In the genomic region with DNA sequence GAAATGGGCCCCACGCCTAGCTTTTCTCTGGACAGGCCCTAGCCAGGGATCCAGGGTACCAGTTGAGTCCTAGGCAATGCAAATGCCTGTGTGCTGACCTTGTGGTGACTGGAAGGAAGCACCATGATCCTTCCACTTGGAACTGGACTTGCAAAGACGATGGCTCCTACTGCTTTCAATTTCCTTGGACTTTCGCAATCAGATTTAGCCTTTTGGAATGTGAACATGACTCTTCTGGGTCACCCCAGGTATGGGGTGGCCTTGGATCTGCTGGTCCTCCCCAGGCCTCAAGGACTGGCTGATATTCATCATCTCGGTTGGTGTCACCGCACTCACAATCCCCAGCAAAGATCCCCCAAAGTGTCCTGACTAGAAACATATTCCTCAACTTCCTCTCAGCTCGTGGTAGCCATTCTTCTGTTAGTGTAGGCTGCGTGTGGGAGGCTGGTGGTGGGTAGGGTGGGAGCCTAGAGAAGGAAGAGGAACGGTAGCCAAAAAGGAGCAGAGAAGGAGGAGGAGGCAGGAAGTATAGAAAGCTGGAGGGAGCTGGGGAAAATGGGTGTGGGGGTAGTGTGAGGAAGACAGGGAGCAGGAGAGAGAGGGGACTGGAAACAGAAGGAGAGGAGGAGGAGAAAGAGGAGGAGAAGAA, we compare ENCODE assay signal across 12 cellular contexts.
"Had no signal": no experiment of that assay in that cellular context is flagged by ENCODE, and none has a peak within 500 bp of the region (broad histone marks: within the 10 kb centered on the region; RNA-seq: fewer than 3 reads in every experiment).

No MANE protein-coding gene starts in this region.

- H3K9me3 ChIP-seq: ascending aorta, gastroesophageal sphincter, heart right ventricle, psoas muscle, upper lobe of left lung had no signal

- H3K4me3 ChIP-seq: ascending aorta, dorsolateral prefrontal cortex, gastroesophageal sphincter, psoas muscle, upper lobe of left lung had no signal

- DNase-seq: activated CD4-positive, alpha-beta T cell treated with anti-CD3 and anti-CD28 coated beads, Interleukin-2, amount 10 ng/mL, durations not matched to agents 7 days and 5 days; activated naive CD4-positive, alpha-beta T cell; activated T-cell treated with anti-CD3 and anti-CD28 coated beads for 4 hours; dorsolateral prefrontal cortex; erythroblast; heart right ventricle; psoas muscle; upper lobe of left lung had no signal

- H3K27ac ChIP-seq: ascending aorta, dorsolateral prefrontal cortex, gastroesophageal sphincter, heart right ventricle, psoas muscle, upper lobe of left lung had no signal

- H3K27ac Mint-ChIP-seq: activated CD4-positive, alpha-beta T cell treated with anti-CD3 and anti-CD28 coated beads, Interleukin-2, amount 10 ng/mL, durations not matched to agents 7 days and 5 days; nephron; stimulated activated naive CD8-positive, alpha-beta T cell treated with anti-CD3 and anti-CD28 coated beads, Interleukin-15, Interleukin-2, amounts not matched to agents 100 ng/mL and 50 ng/mL, for 24 hours had no signal

- H3K4me1 Mint-ChIP-seq: nephron had no signal

- H3K9me3 Mint-ChIP-seq: activated CD4-positive, alpha-beta T cell treated with anti-CD3 and anti-CD28 coated beads, Interleukin-2, amount 10 ng/mL, durations not matched to agents 7 days and 5 days; nephron; stimulated activated naive CD8-positive, alpha-beta T cell treated with anti-CD3 and anti-CD28 coated beads, Interleukin-15, Interleukin-2, amounts not matched to agents 100 ng/mL and 50 ng/mL, for 24 hours had no signal

- H3K27me3 ChIP-seq: ascending aorta had no signal

- H3K4me1 ChIP-seq: ascending aorta, gastroesophageal sphincter, psoas muscle had no signal

- H3K36me3 ChIP-seq: ascending aorta, gastroesophageal sphincter, heart right ventricle, upper lobe of left lung had no signal

- H3K4me3 Mint-ChIP-seq: activated CD4-positive, alpha-beta T cell treated with anti-CD3 and anti-CD28 coated beads, Interleukin-2, amount 10 ng/mL, durations not matched to agents 7 days and 5 days; nephron had no signal
